In genomic region chr2:27493948-27494283, GRCh38 we compare ENCODE assay signal across 12 cellular contexts. TPM values are rescaled to one million over a fixed set of nuclear protein-coding genes. Genes with fewer than 3 reads are reported as not detected.
DNase-seq lines count a peak whose midpoint lies in the region; ATAC-seq and TF ChIP-seq lines count a peak whose summit lies in the region.
"Had no signal": no experiment of that assay in that cellular context is flagged by ENCODE, and none has a peak within 500 bp of the region (broad histone marks: within the 10 kb centered on the region; RNA-seq: fewer than 3 reads in every experiment).

No MANE protein-coding gene starts in this region.

- peaks cover 30% of the 10 kb centered on the region for H3K27me3 Mint-ChIP-seq in activated naive CD4-positive, alpha-beta T cell treated with anti-CD3 and anti-CD28 coated beads for 36 hours (ENCODE audit: low read depth)
- peaks cover 59% of the 10 kb centered on the region for H3K27me3 Mint-ChIP-seq in central memory CD8-positive, alpha-beta T cell
- peaks cover 44% of the 10 kb centered on the region for H3K27me3 Mint-ChIP-seq in type B pancreatic cell

- no peak for DNase-seq in activated naive CD4-positive, alpha-beta T cell treated with anti-CD3 and anti-CD28 coated beads for 36 hours
- no peak for DNase-seq in activated naive CD4-positive, alpha-beta T cell treated with Interleukin-2 at 50 U/mL for 16 hours
- no peak for DNase-seq in central memory CD8-positive, alpha-beta T cell (ENCODE audit: low spot score in 2 of 2)
- DNase-seq in type B pancreatic cell (ENCODE audit: extremely low spot score, unreplicated experiment) (no peak), NCI-H1092 treated with DMSO at 0.1 percent for 48 hours (lab: John Stamatoyannopoulos, UW) (no peak)
- DNase-seq: AML-193, NCI-H2171, Right ventricle myocardium superior had no signal

- intact Hi-C loops in activated naive CD4-positive, alpha-beta T cell treated with anti-CD3 and anti-CD28 coated beads for 36 hours (cut with micrococcal nuclease), result no loop called here

- no peak overlapping the region for H3K27ac ChIP-seq in muscle layer of colon (ENCODE audit: low read depth, low read length)

- H3K4me3 ChIP-seq in muscle layer of colon (ENCODE audit: low read depth in 1 of 2, low read length in 2 of 2), result peak overlapping the region; percentile 26 to 71

- H3K27ac Mint-ChIP-seq in activated naive CD4-positive, alpha-beta T cell treated with anti-CD3 and anti-CD28 coated beads for 36 hours, result no peak overlapping the region
- no peak overlapping the region for H3K27ac Mint-ChIP-seq in central memory CD8-positive, alpha-beta T cell (ENCODE audit: low read depth)
- peak overlapping the region; percentile 20 for H3K27ac Mint-ChIP-seq in type B pancreatic cell

- peaks cover 7 to 11% of the 10 kb centered on the region in 2 donors for H3K27me3 ChIP-seq in muscle layer of colon (ENCODE audit: control insufficient read depth in 1 of 2, insufficient read depth in 2 of 2, low read length in 2 of 2)

- no peaks in the 10 kb centered on the region for H3K36me3 Mint-ChIP-seq in activated naive CD4-positive, alpha-beta T cell treated with anti-CD3 and anti-CD28 coated beads for 36 hours (ENCODE audit: low read depth)
- peaks cover 9% of the 10 kb centered on the region for H3K36me3 Mint-ChIP-seq in central memory CD8-positive, alpha-beta T cell (ENCODE audit: insufficient read depth)
- no peaks in the 10 kb centered on the region for H3K36me3 Mint-ChIP-seq in type B pancreatic cell

- TF ChIP-seq CTCF in type B pancreatic cell (conservative IDR thresholded peaks at IDR 0.05), result no peak

- ATAC-seq in central memory CD8-positive, alpha-beta T cell (replicated peaks; ENCODE audit: extremely low read depth, poor library complexity, severe bottlenecking), result no peak
- ATAC-seq in GM18867 (IDR thresholded peaks at IDR 0.05; ENCODE audit: unreplicated experiment), result no peak
- ATAC-seq in HG02970 (IDR thresholded peaks at IDR 0.05; ENCODE audit: low FRiP score, unreplicated experiment), result no peak

- no peaks in the 10 kb centered on the region for H3K36me3 ChIP-seq in muscle layer of colon (ENCODE audit: insufficient read depth, low read length)

- CTCF ChIA-PET in activated naive CD4-positive, alpha-beta T cell treated with anti-CD3 and anti-CD28 coated beads for 36 hours (lab: Charles Lee), result no interaction called here

- H3K4me1 Mint-ChIP-seq in activated naive CD4-positive, alpha-beta T cell treated with anti-CD3 and anti-CD28 coated beads for 36 hours (ENCODE audit: low read depth), result peaks cover 20% of the 10 kb centered on the region
- H3K4me1 Mint-ChIP-seq in central memory CD8-positive, alpha-beta T cell, result peaks cover 23% of the 10 kb centered on the region
- H3K4me1 Mint-ChIP-seq in type B pancreatic cell (ENCODE audit: unreplicated experiment), result peaks cover 13% of the 10 kb centered on the region

- H3K9me3 ChIP-seq in muscle layer of colon (ENCODE audit: low read length), result no peaks in the 10 kb centered on the region

- no peak overlapping the region for H3K9ac ChIP-seq in muscle layer of colon (ENCODE audit: low read length)

- H3K4me3 Mint-ChIP-seq in activated naive CD4-positive, alpha-beta T cell treated with anti-CD3 and anti-CD28 coated beads for 36 hours, result peak overlapping the region; percentile 44
- peak overlapping the region; percentile 35 for H3K4me3 Mint-ChIP-seq in central memory CD8-positive, alpha-beta T cell
- peak overlapping the region; percentile 78 for H3K4me3 Mint-ChIP-seq in type B pancreatic cell

- H3K9me3 Mint-ChIP-seq in activated naive CD4-positive, alpha-beta T cell treated with anti-CD3 and anti-CD28 coated beads for 36 hours, result no peaks in the 10 kb centered on the region
- H3K9me3 Mint-ChIP-seq in central memory CD8-positive, alpha-beta T cell, result no peaks in the 10 kb centered on the region
- no peaks in the 10 kb centered on the region for H3K9me3 Mint-ChIP-seq in type B pancreatic cell

- H3K4me1 ChIP-seq in muscle layer of colon (ENCODE audit: insufficient read depth, low read length), result peaks cover 9% of the 10 kb centered on the region

RNA-seq across cellular contexts. Expression of gene FNDC4, which starts 1.1 kb away (rescaled TPM):
- total RNA-seq in activated naive CD4-positive, alpha-beta T cell treated with anti-CD3 and anti-CD28 coated beads for 36 hours, result not detected
- total RNA-seq in type B pancreatic cell (ENCODE audit: low replicate concordance), result 3.9 and 11.7 TPM in 2 replicates
- total RNA-seq: activated CD8-positive, alpha-beta memory T cell treated with anti-CD3 and anti-CD28 coated beads for 36 hours had no signal

RNA-seq across cellular contexts. Expression of gene GCKR, which starts 2.7 kb away (rescaled TPM):
- not detected for total RNA-seq in activated naive CD4-positive, alpha-beta T cell treated with anti-CD3 and anti-CD28 coated beads for 36 hours
- 0.65 and 2.2 TPM in 2 replicates for total RNA-seq in type B pancreatic cell (ENCODE audit: low replicate concordance)
- total RNA-seq: activated CD8-positive, alpha-beta memory T cell treated with anti-CD3 and anti-CD28 coated beads for 36 hours; Right ventricle myocardium superior had no signal

RNA-seq across cellular contexts. Expression of gene IFT172, which starts 4.4 kb away (rescaled TPM):
- 10 to 100 TPM in 1 of 2 experiments, 1 to 10 TPM in 1; 9.2 to 12.7 TPM for total RNA-seq in activated naive CD4-positive, alpha-beta T cell treated with anti-CD3 and anti-CD28 coated beads for 36 hours
- total RNA-seq in type B pancreatic cell (ENCODE audit: low replicate concordance), result 17.5 and 54.1 TPM in 2 replicates

RNA-seq across cellular contexts. Expression of gene KRTCAP3, which starts 51.7 kb away (rescaled TPM):
- 1 to 10 TPM; 5.0 to 6.7 TPM for total RNA-seq in activated naive CD4-positive, alpha-beta T cell treated with anti-CD3 and anti-CD28 coated beads for 36 hours
- total RNA-seq in type B pancreatic cell (ENCODE audit: low replicate concordance), result 12.4 and 23.9 TPM in 2 replicates
